ENCODE assay signal across 15 cellular contexts in genomic region chr5:114782217-114782616, GRCh38.
DNase-seq lines count a peak whose midpoint lies in the region; TF ChIP-seq lines count a peak whose summit lies in the region.
"Had no signal": no experiment of that assay in that cellular context is flagged by ENCODE, and none has a peak within 500 bp of the region (broad histone marks: within the 10 kb centered on the region; RNA-seq: fewer than 3 reads in every experiment).

No MANE protein-coding gene starts in this region.

- no peak overlapping the region for H3K27ac Mint-ChIP-seq in HFFc6
- H3K27ac Mint-ChIP-seq: CD4-positive, alpha-beta memory T cell had no signal

- H3K4me3 Mint-ChIP-seq in HFFc6: no peak overlapping the region
- H3K4me3 Mint-ChIP-seq: CD14-positive monocyte; CD4-positive, alpha-beta memory T cell had no signal

- no peak for TF ChIP-seq CTCF in HFFc6 (IDR thresholded peaks at IDR 0.05)

- no peaks in the 10 kb centered on the region; the same call in 1 of the 2 replicates for H3K27me3 Mint-ChIP-seq in HFFc6 (ENCODE audit: insufficient read depth)
- H3K27me3 Mint-ChIP-seq: CD4-positive, alpha-beta memory T cell had no signal

- H3K4me1 Mint-ChIP-seq in HFFc6 (ENCODE audit: low read depth): no peaks in the 10 kb centered on the region
- H3K4me1 Mint-ChIP-seq: CD14-positive monocyte; CD4-positive, alpha-beta memory T cell had no signal

- peaks cover 8% of the 10 kb centered on the region for H3K9me3 Mint-ChIP-seq in HFFc6

- DNase-seq in C1 segment of cervical spinal cord (lab: John Stamatoyannopoulos, UW): peak in 11 of 14 donors; percentile 4 to 98 (median 57)
- peak; percentile 93 to 94 for DNase-seq in NCI-H446 (lab: John Stamatoyannopoulos, UW)
- DNase-seq in cerebellar cortex (ENCODE audit: low spot score): peak; percentile 96
- DNase-seq in medulla oblongata (ENCODE audit: extremely low spot score): peak; percentile 76
- DNase-seq in GM03348 (ENCODE audit: low spot score): no peak
- no peak for DNase-seq in NCI-H2081 (lab: John Stamatoyannopoulos, UW)
- DNase-seq in HFFc6: no peak
- DNase-seq: ACHN; CD4-positive, alpha-beta memory T cell; DMS153; DMS79; GM23248; HCEC 1CT; IMR-90 had no signal

- H3K36me3 Mint-ChIP-seq in HFFc6 (ENCODE audit: low read depth): no peaks in the 10 kb centered on the region
- H3K36me3 Mint-ChIP-seq: CD14-positive monocyte; CD4-positive, alpha-beta memory T cell had no signal

Comparison
In these comparisons a context has a peak if more than half of its experiments do, and no peak if none do; other contexts are left out.
1. DNase-seq: peak in C1 segment of cervical spinal cord (11 of 14), NCI-H446 (2 of 2), cerebellar cortex (single experiment) and medulla oblongata (single experiment); none in GM03348 (single experiment), NCI-H2081 (0 of 2) and HFFc6 (single experiment).